In genomic region chr19:45370410-45371204, GRCh38 we compare ENCODE assay signal across 8 cellular contexts. TPM values are rescaled to one million over a fixed set of nuclear protein-coding genes. Genes with fewer than 3 reads are reported as not detected.
DNase-seq lines count a peak whose midpoint lies in the region; ATAC-seq and TF ChIP-seq lines count a peak whose summit lies in the region.

Gene ERCC2 (minus strand): TSS chr19:45370573. CDS start chr19:45370540, 33 bp downstream.

- H3K4me3 ChIP-seq in ascending aorta (peak within 1 kb of the TSS; percentile 80 to 84), right cardiac atrium (ENCODE audit: low read length) (peak within 1 kb of the TSS; percentile 75), vagina (peak within 1 kb of the TSS; percentile 74 to 91)

- H3K36me3 ChIP-seq in ascending aorta = no peaks in the 10 kb centered on the region
- no peaks in the 10 kb centered on the region for H3K36me3 ChIP-seq in vagina

- no peak for TF ChIP-seq CTCF in ascending aorta (IDR thresholded peaks at IDR 0.05)
- TF ChIP-seq CTCF in vagina (IDR thresholded peaks at IDR 0.05) = no peak

- TF ChIP-seq POLR2A in vagina (IDR thresholded peaks at IDR 0.05) = no peak

- DNase-seq in NCI-H187 treated with DMSO at 0.1 percent for 48 hours (lab: John Stamatoyannopoulos, UW) (peak; percentile 84), ascending aorta (ENCODE audit: low spot score in 2 of 2) (peak; percentile 96 to 99), right cardiac atrium (peak; percentile 99), pulmonary artery endothelial cell (ENCODE audit: low read depth, low spot score) (peak; percentile 95), vagina (ENCODE audit: extremely low spot score in 2 of 2) (peak in 1 of 2 donors; percentile 99)

- intact Hi-C loops in T-helper 2 cell treated with Interferon-gamma antibody and Interleukin-4, amounts not matched to agents 100 ng/mL and 5 ng/mL, for 36 hours (cut with micrococcal nuclease) = loop anchor here (1.0 kb wide), 3 partner anchors 35 to 192 kb away; partner anchors contain the start of genes BLOC1S3, PPP1R13L and TRAPPC6A
- intact Hi-C loops in ascending aorta (cut with DNase I) (loop anchor here (1.0 to 2.0 kb wide), 2 partner anchors 34 to 192 kb away; partner anchors contain the start of genes BLOC1S3, PPP1R13L and TRAPPC6A), right cardiac atrium (cut with DNase I) (no loop called here), vagina (cut with DNase I) (no loop called here)

- ATAC-seq in GM18498 (IDR thresholded peaks at IDR 0.05; ENCODE audit: unreplicated experiment) (peak; percentile 96), HG02938 (IDR thresholded peaks at IDR 0.05; ENCODE audit: unreplicated experiment) (peak; percentile 90), right cardiac atrium (peak; percentile 98 to 99)

- no peaks in the 10 kb centered on the region for H3K9me3 ChIP-seq in ascending aorta
- no peaks in the 10 kb centered on the region for H3K9me3 ChIP-seq in right cardiac atrium (ENCODE audit: control insufficient read depth, low read length)
- H3K9me3 ChIP-seq in vagina = no peaks in the 10 kb centered on the region

- peaks cover 0 to 8% of the 10 kb centered on the region in 2 donors for H3K4me1 ChIP-seq in ascending aorta
- no peaks in the 10 kb centered on the region for H3K4me1 ChIP-seq in right cardiac atrium (ENCODE audit: control insufficient read depth, insufficient read depth, low read length)
- peaks cover 11% of the 10 kb centered on the region for H3K4me1 ChIP-seq in vagina

- peak within 1 kb of the TSS; percentile 65 to 69 for H3K27ac ChIP-seq in ascending aorta
- peak within 1 kb of the TSS; percentile 82 for H3K27ac ChIP-seq in right cardiac atrium (ENCODE audit: low read length)
- peak within 1 kb of the TSS; percentile 64 for H3K27ac ChIP-seq in vagina

- H3K27me3 ChIP-seq in ascending aorta (no peaks in the 10 kb centered on the region), right cardiac atrium (ENCODE audit: control insufficient read depth, insufficient read depth) (no peaks in the 10 kb centered on the region), vagina (no peaks in the 10 kb centered on the region)

- 4% methylated on average over 55 of the region's 55 CpGs for WGBS in right cardiac atrium

RNA-seq across cellular contexts. Expression of gene ERCC2, which starts in this region (rescaled TPM):
- total RNA-seq in T-helper 2 cell treated with Interferon-gamma antibody and Interleukin-4, amounts not matched to agents 100 ng/mL and 5 ng/mL, for 36 hours = 23.5 and 24.0 TPM in 2 replicates
- total RNA-seq in ascending aorta = 22.4 TPM
- total RNA-seq in right cardiac atrium = 10 to 100 TPM; 11.1 to 15.7 (median 12.2) TPM
- polyA plus RNA-seq in right cardiac atrium = 9.6 TPM
- total RNA-seq in pulmonary artery endothelial cell = 32.6 and 39.4 TPM in 2 replicates
- 17.9 TPM for total RNA-seq in vagina

Comparison
In these comparisons a context has a peak if more than half of its experiments do, and no peak if none do; other contexts are left out.
1. intact Hi-C loops: an anchor here in T-helper 2 cell treated with Interferon-gamma antibody and Interleukin-4, amounts not matched to agents 100 ng/mL and 5 ng/mL, for 36 hours (1.0 kb wide) and ascending aorta (1.0 to 2.0 kb wide); none called in right cardiac atrium and vagina.